In the genomic region with DNA sequence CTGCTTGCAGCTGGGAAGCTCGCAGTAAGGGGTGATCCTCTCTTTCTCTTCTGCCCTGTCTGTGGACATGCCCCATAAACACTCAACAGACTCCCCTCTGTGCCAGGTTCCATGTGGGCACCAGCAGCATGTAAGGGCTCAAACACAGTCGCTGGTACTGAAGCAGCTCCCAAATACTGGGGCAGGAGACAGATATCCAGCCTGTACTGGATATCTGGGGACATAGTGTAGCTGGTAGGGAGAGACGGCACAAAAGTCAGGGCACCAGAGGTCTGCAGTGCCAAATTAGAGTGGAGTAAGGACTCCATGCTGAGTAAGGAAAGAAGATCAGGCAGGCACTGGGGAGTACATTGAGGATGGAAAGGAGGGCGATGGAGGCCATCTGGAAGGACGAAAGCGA, we compare ENCODE assay signal across 25 cellular contexts. TPM values are rescaled to one million over a fixed set of nuclear protein-coding genes. Genes with fewer than 3 reads are reported as not detected.
A peak's percentile ranks its signal among the peaks of the same experiment; 100 is the strongest.
DNase-seq lines count a peak whose midpoint lies in the region; ATAC-seq and TF ChIP-seq lines count a peak whose summit lies in the region.
"Had no signal": no experiment of that assay in that cellular context is flagged by ENCODE, and none has a peak within 500 bp of the region (broad histone marks: within the 10 kb centered on the region; RNA-seq: fewer than 3 reads in every experiment).

No MANE protein-coding gene starts in this region.

- H3K27me3 ChIP-seq in right cardiac atrium (ENCODE audit: control insufficient read depth, insufficient read depth): no peaks in the 10 kb centered on the region
- no peaks in the 10 kb centered on the region for H3K27me3 ChIP-seq in Caco-2 (replicated peaks; ENCODE audit: control insufficient read depth, insufficient read depth, low read length)
- H3K27me3 ChIP-seq in esophagus squamous epithelium: no peaks in the 10 kb centered on the region
- H3K27me3 ChIP-seq: BE2C, BLaER1 had no signal

- H3K4me3 ChIP-seq in right cardiac atrium (ENCODE audit: low read length) (no peak overlapping the region), Caco-2 (ENCODE audit: low read depth, low read length) (no peak overlapping the region), esophagus squamous epithelium (no peak overlapping the region)
- H3K4me3 ChIP-seq: BLaER1, GM12878 had no signal

- DNase-seq in right cardiac atrium (no peak), Right ventricle myocardium inferior (ENCODE audit: missing footprints) (no peak), neural crest cell (ENCODE audit: low read depth, low spot score) (no peak), Caco-2 (no peak), esophagus squamous epithelium (lab: John Stamatoyannopoulos, UW) (no peak)
- DNase-seq: 8988T; ACHN; BE2C; C1 segment of cervical spinal cord; CD4-positive, alpha-beta T cell; CD8-positive, alpha-beta T cell; DMS 273 treated with DMSO at 0.1 percent for 48 hours; DMS153; DMS53; DMS79; DND-41; EL; GDM1 had no signal

- BruUV-seq in Caco-2 (replicated peaks; lab: Mats Ljungman, UMichigan): no TSS peak

- H3K27ac Mint-ChIP-seq in neural crest cell (ENCODE audit: unreplicated experiment) (peak overlapping the region; percentile 22), Caco-2 (ENCODE audit: unreplicated experiment) (no peak overlapping the region)
- H3K27ac Mint-ChIP-seq: CD4-positive, alpha-beta T cell; CD8-positive, alpha-beta T cell had no signal

- intact Hi-C loops in right cardiac atrium (cut with DNase I) (no loop called here), Right ventricle myocardium inferior (cut with DNase I) (no loop called here), Caco-2 (cut with micrococcal nuclease; ENCODE audit: unreplicated experiment) (no loop called here), esophagus squamous epithelium (cut with DNase I) (no loop called here)

- no peaks in the 10 kb centered on the region for H3K4me1 Mint-ChIP-seq in neural crest cell
- no peaks in the 10 kb centered on the region for H3K4me1 Mint-ChIP-seq in Caco-2 (ENCODE audit: low read depth, unreplicated experiment)
- H3K4me1 Mint-ChIP-seq: CD14-positive monocyte had no signal

- TF ChIP-seq CTCF in neural crest cell (conservative IDR thresholded peaks at IDR 0.05): no peak
- no peak for TF ChIP-seq CTCF in Caco-2 (IDR thresholded peaks at IDR 0.05; ENCODE audit: insufficient read depth in 1 of 2, low read depth in 1 of 2, low read length in 1 of 2, severe bottlenecking in 1 of 2, unreplicated experiment in 1 of 2)
- no peak for TF ChIP-seq CTCF in esophagus squamous epithelium (IDR thresholded peaks at IDR 0.05)

- H3K4me1 ChIP-seq in right cardiac atrium (ENCODE audit: control insufficient read depth, insufficient read depth, low read length) (peaks cover 2% of the 10 kb centered on the region), Caco-2 (no peaks in the 10 kb centered on the region), esophagus squamous epithelium (no peaks in the 10 kb centered on the region)
- H3K4me1 ChIP-seq: BE2C had no signal

- H3K36me3 Mint-ChIP-seq in neural crest cell (ENCODE audit: low read depth) (no peaks in the 10 kb centered on the region), Caco-2 (ENCODE audit: insufficient read depth, unreplicated experiment) (no peaks in the 10 kb centered on the region)
- H3K36me3 Mint-ChIP-seq: CD14-positive monocyte; CD8-positive, alpha-beta T cell had no signal

- H3K36me3 ChIP-seq in Caco-2 (ENCODE audit: control insufficient read depth, insufficient read depth, low read length) (no peaks in the 10 kb centered on the region), esophagus squamous epithelium (no peaks in the 10 kb centered on the region)
- H3K36me3 ChIP-seq: BE2C, BLaER1 had no signal

- H3K27ac ChIP-seq in right cardiac atrium (ENCODE audit: low read length) (peak overlapping the region; percentile 25), esophagus squamous epithelium (no peak overlapping the region)
- H3K27ac ChIP-seq: BLaER1 had no signal

- no peaks in the 10 kb centered on the region for H3K9me3 ChIP-seq in right cardiac atrium (ENCODE audit: control insufficient read depth, low read length)
- no peaks in the 10 kb centered on the region for H3K9me3 ChIP-seq in Caco-2
- no peaks in the 10 kb centered on the region for H3K9me3 ChIP-seq in esophagus squamous epithelium
- H3K9me3 ChIP-seq: BE2C, BLaER1 had no signal

- no peak overlapping the region for H3K4me3 Mint-ChIP-seq in neural crest cell
- H3K4me3 Mint-ChIP-seq in Caco-2 (ENCODE audit: unreplicated experiment): no peak overlapping the region
- H3K4me3 Mint-ChIP-seq: CD14-positive monocyte; CD4-positive, alpha-beta T cell; CD8-positive, alpha-beta T cell had no signal

- TF ChIP-seq POLR2A in esophagus squamous epithelium (IDR thresholded peaks at IDR 0.05): no peak

- CTCF ChIA-PET in Caco-2 (lab: Charles Lee): no interaction called here

- WGBS in right cardiac atrium: 83% methylated on average over 6 of the region's 6 CpGs
- 88% methylated on average over 5 to 6 of the region's 6 CpGs for WGBS in esophagus squamous epithelium, 2 donors

- no peak for ATAC-seq in right cardiac atrium
- ATAC-seq in Right ventricle myocardium inferior: no peak
- ATAC-seq: CD8-positive, alpha-beta T cell; GM12878 had no signal

- POLR2A ChIA-PET in Caco-2 (lab: Charles Lee): no interaction called here

- H3K9me3 Mint-ChIP-seq in neural crest cell: peaks cover 2% of the 10 kb centered on the region
- no peaks in the 10 kb centered on the region for H3K9me3 Mint-ChIP-seq in Caco-2 (ENCODE audit: unreplicated experiment)
- H3K9me3 Mint-ChIP-seq: CD4-positive, alpha-beta T cell; CD8-positive, alpha-beta T cell had no signal

- H3K27me3 Mint-ChIP-seq in neural crest cell (ENCODE audit: low read depth) (no peaks in the 10 kb centered on the region), Caco-2 (ENCODE audit: insufficient read depth, unreplicated experiment) (peaks cover 11% of the 10 kb centered on the region)
- H3K27me3 Mint-ChIP-seq: CD4-positive, alpha-beta T cell had no signal

RNA-seq across cellular contexts. Expression of a gene that starts 48.3 kb away (rescaled TPM):
- total RNA-seq in right cardiac atrium (under 1 TPM in 2 of 4 donors, not detected in 2; 0.24 to 0.53 TPM), Right ventricle myocardium inferior (not detected), neural crest cell (0.23 TPM in 1 of 2 replicates, not detected in the other), Caco-2 (2022) (0.26 and 0.41 TPM in 2 replicates), esophagus squamous epithelium (under 1 TPM in 3 of 4 donors, not detected in 1; 0.18 to 0.23 (median 0.19) TPM)
- polyA plus RNA-seq in right cardiac atrium: 0.25 TPM
- total RNA-seq: A673, Daoy, G401, GM12878 had no signal
- polyA plus RNA-seq: AG04450, CD14-positive monocyte had no signal
